Comparison of ENCODE assay signal across 1 cellular context in genomic region chr5:140073296-140073695, GRCh38.
TF ChIP-seq lines count a peak whose summit lies in the region.

No MANE protein-coding gene starts in this region.

TF ChIP-seq in GM23338, 12 proteins besides CTCF, POLR2A, EP300 and RAD21 (continued from another document):
- TF ChIP-seq ETS1 (IDR thresholded peaks at IDR 0.05) = no peak
- no peak for TF ChIP-seq ZNF114 (CRISPR knock-in tag; IDR thresholded peaks at IDR 0.05)
- TF ChIP-seq, protein P1, sequence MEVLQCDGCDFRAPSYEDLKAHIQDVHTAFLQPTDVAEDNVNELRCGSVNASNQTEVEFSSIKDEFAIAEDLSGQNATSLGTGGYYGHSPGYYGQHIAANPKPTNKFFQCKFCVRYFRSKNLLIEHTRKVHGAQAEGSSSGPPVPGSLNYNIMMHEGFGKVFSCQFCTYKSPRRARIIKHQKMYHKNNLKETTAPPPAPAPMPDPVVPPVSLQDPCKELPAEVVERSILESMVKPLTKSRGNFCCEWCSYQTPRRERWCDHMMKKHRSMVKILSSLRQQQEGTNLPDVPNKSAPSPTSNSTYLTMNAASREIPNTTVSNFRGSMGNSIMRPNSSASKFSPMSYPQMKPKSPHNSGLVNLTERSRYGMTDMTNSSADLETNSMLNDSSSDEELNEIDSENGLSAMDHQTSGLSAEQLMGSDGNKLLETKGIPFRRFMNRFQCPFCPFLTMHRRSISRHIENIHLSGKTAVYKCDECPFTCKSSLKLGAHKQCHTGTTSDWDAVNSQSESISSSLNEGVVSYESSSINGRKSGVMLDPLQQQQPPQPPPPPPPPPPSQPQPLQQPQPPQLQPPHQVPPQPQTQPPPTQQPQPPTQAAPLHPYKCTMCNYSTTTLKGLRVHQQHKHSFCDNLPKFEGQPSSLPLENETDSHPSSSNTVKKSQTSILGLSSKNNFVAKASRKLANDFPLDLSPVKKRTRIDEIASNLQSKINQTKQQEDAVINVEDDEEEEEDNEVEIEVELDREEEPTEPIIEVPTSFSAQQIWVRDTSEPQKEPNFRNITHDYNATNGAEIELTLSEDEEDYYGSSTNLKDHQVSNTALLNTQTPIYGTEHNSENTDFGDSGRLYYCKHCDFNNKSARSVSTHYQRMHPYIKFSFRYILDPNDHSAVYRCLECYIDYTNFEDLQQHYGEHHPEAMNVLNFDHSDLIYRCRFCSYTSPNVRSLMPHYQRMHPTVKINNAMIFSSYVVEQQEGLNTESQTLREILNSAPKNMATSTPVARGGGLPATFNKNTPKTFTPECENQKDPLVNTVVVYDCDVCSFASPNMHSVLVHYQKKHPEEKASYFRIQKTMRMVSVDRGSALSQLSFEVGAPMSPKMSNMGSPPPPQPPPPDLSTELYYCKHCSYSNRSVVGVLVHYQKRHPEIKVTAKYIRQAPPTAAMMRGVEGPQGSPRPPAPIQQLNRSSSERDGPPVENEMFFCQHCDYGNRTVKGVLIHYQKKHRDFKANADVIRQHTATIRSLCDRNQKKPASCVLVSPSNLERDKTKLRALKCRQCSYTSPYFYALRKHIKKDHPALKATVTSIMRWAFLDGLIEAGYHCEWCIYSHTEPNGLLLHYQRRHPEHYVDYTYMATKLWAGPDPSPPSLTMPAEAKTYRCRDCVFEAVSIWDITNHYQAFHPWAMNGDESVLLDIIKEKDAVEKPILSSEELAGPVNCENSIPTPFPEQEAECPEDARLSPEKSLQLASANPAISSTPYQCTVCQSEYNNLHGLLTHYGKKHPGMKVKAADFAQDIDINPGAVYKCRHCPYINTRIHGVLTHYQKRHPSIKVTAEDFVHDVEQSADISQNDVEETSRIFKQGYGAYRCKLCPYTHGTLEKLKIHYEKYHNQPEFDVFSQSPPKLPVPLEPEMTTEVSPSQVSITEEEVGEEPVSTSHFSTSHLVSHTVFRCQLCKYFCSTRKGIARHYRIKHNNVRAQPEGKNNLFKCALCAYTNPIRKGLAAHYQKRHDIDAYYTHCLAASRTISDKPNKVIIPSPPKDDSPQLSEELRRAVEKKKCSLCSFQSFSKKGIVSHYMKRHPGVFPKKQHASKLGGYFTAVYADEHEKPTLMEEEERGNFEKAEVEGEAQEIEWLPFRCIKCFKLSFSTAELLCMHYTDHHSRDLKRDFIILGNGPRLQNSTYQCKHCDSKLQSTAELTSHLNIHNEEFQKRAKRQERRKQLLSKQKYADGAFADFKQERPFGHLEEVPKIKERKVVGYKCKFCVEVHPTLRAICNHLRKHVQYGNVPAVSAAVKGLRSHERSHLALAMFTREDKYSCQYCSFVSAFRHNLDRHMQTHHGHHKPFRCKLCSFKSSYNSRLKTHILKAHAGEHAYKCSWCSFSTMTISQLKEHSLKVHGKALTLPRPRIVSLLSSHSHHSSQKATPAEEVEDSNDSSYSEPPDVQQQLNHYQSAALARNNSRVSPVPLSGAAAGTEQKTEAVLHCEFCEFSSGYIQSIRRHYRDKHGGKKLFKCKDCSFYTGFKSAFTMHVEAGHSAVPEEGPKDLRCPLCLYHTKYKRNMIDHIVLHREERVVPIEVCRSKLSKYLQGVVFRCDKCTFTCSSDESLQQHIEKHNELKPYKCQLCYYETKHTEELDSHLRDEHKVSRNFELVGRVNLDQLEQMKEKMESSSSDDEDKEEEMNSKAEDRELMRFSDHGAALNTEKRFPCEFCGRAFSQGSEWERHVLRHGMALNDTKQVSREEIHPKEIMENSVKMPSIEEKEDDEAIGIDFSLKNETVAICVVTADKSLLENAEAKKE (CRISPR knock-in tag; IDR thresholded peaks at IDR 0.05) = no peak
- no peak for TF ChIP-seq EZH2 (IDR thresholded peaks at IDR 0.05; ENCODE audit: low read depth, unreplicated experiment)
- TF ChIP-seq CREB1 (CRISPR knock-in tag; IDR thresholded peaks at IDR 0.05; ENCODE audit: low read depth) = no peak
